Comparison of ENCODE assay signal across 2 cellular contexts in genomic region chr17:83106913-83107655, GRCh38.
TF ChIP-seq lines count a peak whose summit lies in the region.

No MANE protein-coding gene starts in this region.

TF ChIP-seq in HEK293, 187 proteins besides CTCF, POLR2A, EP300 and RAD21:
- TF ChIP-seq ZNF404 (tag by site-specific recombination; IDR thresholded peaks at IDR 0.05): no peak
- TF ChIP-seq ATF2 (tag by site-specific recombination; IDR thresholded peaks at IDR 0.05; ENCODE audit: low read depth): peak; percentile 47; the same call in 1 of the 2 replicates
- TF ChIP-seq ZNF146 (tag by site-specific recombination; IDR thresholded peaks at IDR 0.05): no peak
- TF ChIP-seq ZNF548 (tag by site-specific recombination; IDR thresholded peaks at IDR 0.05): no peak

TF ChIP-seq in K562, 482 proteins besides CTCF, POLR2A, EP300 and RAD21:
- TF ChIP-seq ZNF316 (IDR thresholded peaks at IDR 0.05): no peak
- no peak for TF ChIP-seq FOXJ2 (tag; IDR thresholded peaks at IDR 0.05)
- TF ChIP-seq, protein P1, sequence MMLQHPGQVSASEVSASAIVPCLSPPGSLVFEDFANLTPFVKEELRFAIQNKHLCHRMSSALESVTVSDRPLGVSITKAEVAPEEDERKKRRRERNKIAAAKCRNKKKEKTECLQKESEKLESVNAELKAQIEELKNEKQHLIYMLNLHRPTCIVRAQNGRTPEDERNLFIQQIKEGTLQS (IDR thresholded peaks at IDR 0.05): peak; percentile 31
- TF ChIP-seq, protein P1 (CRISPR knock-in tag; conservative IDR thresholded peaks at IDR 0.05): no peak
- TF ChIP-seq ETV5 (CRISPR knock-in tag; IDR thresholded peaks at IDR 0.05; ENCODE audit: low read depth): no peak
- no peak for TF ChIP-seq HNRNPK (IDR thresholded peaks at IDR 0.05; ENCODE audit: low read depth, low read length, poor library complexity, severe bottlenecking)
- no peak for TF ChIP-seq ZNF668 (CRISPR knock-in tag; IDR thresholded peaks at IDR 0.05)
- no peak for TF ChIP-seq GABPB2 (CRISPR knock-in tag; conservative IDR thresholded peaks at IDR 0.05)
